ENCODE assay signal across 13 cellular contexts in genomic region chr14:21215879-21216251, GRCh38. TPM values are rescaled to one million over a fixed set of nuclear protein-coding genes. Genes with fewer than 3 reads are reported as not detected.
DNase-seq lines count a peak whose midpoint lies in the region; ATAC-seq and TF ChIP-seq lines count a peak whose summit lies in the region.
"Had no signal": no experiment of that assay in that cellular context is flagged by ENCODE, and none has a peak within 500 bp of the region (broad histone marks: within the 10 kb centered on the region; RNA-seq: fewer than 3 reads in every experiment).

No MANE protein-coding gene starts in this region.

- TF ChIP-seq CTCF in GM23338 (conservative IDR thresholded peaks at IDR 0.05; ENCODE audit: low read depth in 2 of 2) = no peak

- no peak overlapping the region for H2AFZ ChIP-seq in GM23338

- peak overlapping the region; percentile 74 for H3K27ac ChIP-seq in GM23338 (ENCODE audit: low read depth)
- H3K27ac ChIP-seq in naive thymus-derived CD4-positive, alpha-beta T cell (ENCODE audit: low read depth, low read length) = peak overlapping the region; percentile 46
- H3K27ac ChIP-seq: left ventricle myocardium inferior had no signal

- H3K36me3 Mint-ChIP-seq in activated CD4-positive, alpha-beta T cell treated with anti-CD3 and anti-CD28 coated beads for 36 hours (ENCODE audit: low read depth) = peaks cover 78% of the 10 kb centered on the region
- H3K36me3 Mint-ChIP-seq in GM23338 (ENCODE audit: low read depth) = peaks cover 96% of the 10 kb centered on the region
- peaks cover 16% of the 10 kb centered on the region for H3K36me3 Mint-ChIP-seq in activated naive CD8-positive, alpha-beta T cell
- H3K36me3 Mint-ChIP-seq in naive thymus-derived CD4-positive, alpha-beta T cell = peaks cover 15 to 60% (median 39%) of the 10 kb centered on the region in 5 donors

- H3K4me3 Mint-ChIP-seq in activated CD4-positive, alpha-beta T cell treated with anti-CD3 and anti-CD28 coated beads for 36 hours = peak overlapping the region; percentile 23
- H3K4me3 Mint-ChIP-seq in GM23338 = no peak overlapping the region
- H3K4me3 Mint-ChIP-seq in activated naive CD8-positive, alpha-beta T cell = peak overlapping the region; percentile 55
- peak overlapping the region in 9 of 10 donors; percentile 31 to 81 (median 57) for H3K4me3 Mint-ChIP-seq in naive thymus-derived CD4-positive, alpha-beta T cell

- H3K36me3 ChIP-seq in GM23338 (ENCODE audit: insufficient read depth) = peaks cover 82% of the 10 kb centered on the region
- peaks cover 5 to 52% (median 32%) of the 10 kb centered on the region in 3 experiments for H3K36me3 ChIP-seq in naive thymus-derived CD4-positive, alpha-beta T cell (ENCODE audit: control insufficient read depth in 2 of 3, insufficient read depth in 3 of 3, low read length in 3 of 3)

- no peak overlapping the region for H3K4me2 ChIP-seq in GM23338

- no peaks in the 10 kb centered on the region for H3K9me3 ChIP-seq in naive thymus-derived CD4-positive, alpha-beta T cell (ENCODE audit: control insufficient read depth in 2 of 3, low read length in 3 of 3)
- H3K9me3 ChIP-seq: left ventricle myocardium inferior had no signal

- H4K20me1 ChIP-seq in GM23338 (replicated peaks; ENCODE audit: insufficient read depth) = peaks cover 96% of the 10 kb centered on the region

- peaks cover 30% of the 10 kb centered on the region for H3K4me1 ChIP-seq in GM23338 (ENCODE audit: insufficient read depth)
- peaks cover 40 to 49% of the 10 kb centered on the region in 2 donors for H3K4me1 ChIP-seq in naive thymus-derived CD4-positive, alpha-beta T cell (ENCODE audit: control insufficient read depth in 2 of 2, insufficient read depth in 2 of 2, low read length in 2 of 2)

- no peaks in the 10 kb centered on the region for H3K27me3 ChIP-seq in GM23338 (ENCODE audit: insufficient read depth)
- H3K27me3 ChIP-seq in naive thymus-derived CD4-positive, alpha-beta T cell (ENCODE audit: control insufficient read depth in 2 of 2, insufficient read depth in 2 of 2, low read length in 2 of 2) = no peaks in the 10 kb centered on the region

- no peak overlapping the region for H3K4me3 ChIP-seq in GM23338
- H3K4me3 ChIP-seq in naive thymus-derived CD4-positive, alpha-beta T cell (ENCODE audit: low read length) = no peak overlapping the region
- H3K4me3 ChIP-seq: left ventricle myocardium inferior had no signal

- no peak for DNase-seq in activated CD4-positive, alpha-beta T cell treated with anti-CD3 and anti-CD28 coated beads for 36 hours
- no peak for DNase-seq in activated CD4-positive, alpha-beta T cell treated with anti-CD3 and anti-CD28 coated beads for 1 hour
- DNase-seq in GM23338 (ENCODE audit: low spot score) (no peak), AG08396 (ENCODE audit: low spot score) (no peak)
- DNase-seq in naive thymus-derived CD4-positive, alpha-beta T cell = peak in 3 of 9 donors; percentile 19 to 24 (median 23)
- DNase-seq: 8988T, anterior cingulate cortex, left ventricle myocardium inferior, NCI-H2107, NCI-H526 treated with DMSO at 0.1 percent for 48 hours had no signal

- peak overlapping the region; percentile 73 for H3K27ac Mint-ChIP-seq in activated CD4-positive, alpha-beta T cell treated with anti-CD3 and anti-CD28 coated beads for 36 hours
- peak overlapping the region; percentile 56 for H3K27ac Mint-ChIP-seq in GM23338
- peak overlapping the region; percentile 80 for H3K27ac Mint-ChIP-seq in activated naive CD8-positive, alpha-beta T cell
- peak overlapping the region; percentile 52 to 94 (median 81) for H3K27ac Mint-ChIP-seq in naive thymus-derived CD4-positive, alpha-beta T cell

- peak; percentile 9 for ATAC-seq in activated CD4-positive, alpha-beta T cell treated with anti-CD3 and anti-CD28 coated beads for 36 hours
- no peak for ATAC-seq in GM23338
- peak; percentile 56 for ATAC-seq in naive thymus-derived CD4-positive, alpha-beta T cell
- no peak for ATAC-seq in HG03469 (IDR thresholded peaks at IDR 0.05; ENCODE audit: unreplicated experiment)
- ATAC-seq in GM21390 (IDR thresholded peaks at IDR 0.05; ENCODE audit: unreplicated experiment) = no peak

- POLR2A ChIA-PET in activated CD4-positive, alpha-beta T cell treated with anti-CD3 and anti-CD28 coated beads for 36 hours (lab: Charles Lee) = interaction anchor here (0.6 to 2.8 kb wide), 6 partner anchors 13 to 58 kb away, joined by 3 to 16 read pairs (median 4); no protein-coding TSS in a partner anchor
- POLR2A ChIA-PET in naive thymus-derived CD4-positive, alpha-beta T cell (lab: Charles Lee) = interaction anchor here (0.6 to 1.4 kb wide), 4 partner anchors 14 to 52 kb away, joined by 3 to 5 read pairs (median 4); no protein-coding TSS in a partner anchor

- no peaks in the 10 kb centered on the region for H3K9me2 ChIP-seq in GM23338 (ENCODE audit: insufficient read depth)

- intact Hi-C loops in activated CD4-positive, alpha-beta T cell treated with anti-CD3 and anti-CD28 coated beads for 36 hours (cut with DNase I, micrococcal nuclease) = loop anchor here in 1 of 2 experiments (2.0 kb wide), 1 partner anchor 15 kb away; no protein-coding TSS in a partner anchor
- intact Hi-C loops in naive thymus-derived CD4-positive, alpha-beta T cell (cut with micrococcal nuclease) = loop anchor here in 1 of 2 donors (1.0 to 10.0 kb wide), 4 partner anchors 8 to 49 kb away; partner anchors contain the start of gene HNRNPC

- peaks cover 88% of the 10 kb centered on the region for H3K79me2 ChIP-seq in GM23338 (replicated peaks; ENCODE audit: insufficient read depth)

- CTCF ChIA-PET in activated CD4-positive, alpha-beta T cell treated with anti-CD3 and anti-CD28 coated beads for 36 hours (lab: Charles Lee) = interaction anchor here (0.6 to 2.2 kb wide), 4 partner anchors 16 to 111 kb away, joined by 3 to 6 read pairs (median 4); no protein-coding TSS in a partner anchor
- CTCF ChIA-PET in naive thymus-derived CD4-positive, alpha-beta T cell (lab: Charles Lee) = interaction anchor here (0.7 kb wide), 1 partner anchor 201 kb away, joined by 4 read pairs; no protein-coding TSS in a partner anchor

- H3K9me3 Mint-ChIP-seq in activated CD4-positive, alpha-beta T cell treated with anti-CD3 and anti-CD28 coated beads for 36 hours (ENCODE audit: low read depth) = no peaks in the 10 kb centered on the region
- no peaks in the 10 kb centered on the region; the same call in 2 of the 3 replicates for H3K9me3 Mint-ChIP-seq in GM23338
- no peaks in the 10 kb centered on the region for H3K9me3 Mint-ChIP-seq in activated naive CD8-positive, alpha-beta T cell (ENCODE audit: low read depth)
- no peaks in the 10 kb centered on the region for H3K9me3 Mint-ChIP-seq in naive thymus-derived CD4-positive, alpha-beta T cell

- peaks cover 41% of the 10 kb centered on the region for H3F3A ChIP-seq in GM23338 (replicated peaks; ENCODE audit: low read depth)

- peaks cover 78% of the 10 kb centered on the region for H3K4me1 Mint-ChIP-seq in activated CD4-positive, alpha-beta T cell treated with anti-CD3 and anti-CD28 coated beads for 36 hours
- peaks cover 60% of the 10 kb centered on the region for H3K4me1 Mint-ChIP-seq in GM23338
- H3K4me1 Mint-ChIP-seq in activated naive CD8-positive, alpha-beta T cell (ENCODE audit: low read depth) = peaks cover 74% of the 10 kb centered on the region
- H3K4me1 Mint-ChIP-seq in naive thymus-derived CD4-positive, alpha-beta T cell = peaks cover 40 to 89% (median 71%) of the 10 kb centered on the region in 7 donors

- H3K27me3 Mint-ChIP-seq in activated CD4-positive, alpha-beta T cell treated with anti-CD3 and anti-CD28 coated beads for 36 hours = no peaks in the 10 kb centered on the region
- H3K27me3 Mint-ChIP-seq in GM23338 (ENCODE audit: insufficient read depth, low read depth, poor library complexity) = peaks cover 11% of the 10 kb centered on the region
- no peaks in the 10 kb centered on the region for H3K27me3 Mint-ChIP-seq in activated naive CD8-positive, alpha-beta T cell
- no peaks in the 10 kb centered on the region for H3K27me3 Mint-ChIP-seq in naive thymus-derived CD4-positive, alpha-beta T cell

RNA-seq across cellular contexts. Expression of gene HNRNPC, which starts 53.4 kb away (rescaled TPM):
- 1,000 to 10,000 TPM; 1,155 to 1,665 TPM for total RNA-seq in activated CD4-positive, alpha-beta T cell treated with anti-CD3 and anti-CD28 coated beads for 36 hours
- total RNA-seq in GM23338 (2014; rRNA removed; shearing (Covaris generic)) = 1,259 and 1,323 TPM in 2 replicates
- polyA plus RNA-seq in GM23338 (2016; fragmentation: Nextera tagmentation; extraction: Ambion mirVana) = 1,257 and 1,296 TPM in 2 replicates
- 100 to 1,000 TPM; 469 to 687 (median 532) TPM for total RNA-seq in naive thymus-derived CD4-positive, alpha-beta T cell
- 100 to 1,000 TPM; 842 to 895 TPM for polyA plus RNA-seq in naive thymus-derived CD4-positive, alpha-beta T cell

Comparison
In these comparisons a context has a peak if more than half of its experiments do, and no peak if none do; other contexts are left out.
1. ATAC-seq: peak in activated CD4-positive, alpha-beta T cell treated with anti-CD3 and anti-CD28 coated beads for 36 hours (single experiment) and naive thymus-derived CD4-positive, alpha-beta T cell (single experiment); none in GM23338 (single experiment), HG03469 (single experiment) and GM21390 (single experiment).
2. Peak in every context shown above with its lines, with median percentiles within 50 percentile points of each other: H3K27ac Mint-ChIP-seq.